ENCODE assay signal across 8 cellular contexts in genomic region chr2:74834806-74835755, GRCh38. TPM values are rescaled to one million over a fixed set of nuclear protein-coding genes. Genes with fewer than 3 reads are reported as not detected.
DNase-seq lines count a peak whose midpoint lies in the region; ATAC-seq and TF ChIP-seq lines count a peak whose summit lies in the region.

No MANE protein-coding gene starts in this region.

- no peak for TF ChIP-seq EP300 in sigmoid colon (IDR thresholded peaks at IDR 0.05)

- H3K4me1 ChIP-seq in left ventricle myocardium inferior: peaks cover 29% of the 10 kb centered on the region
- peaks cover 0 to 29% (median 23%) of the 10 kb centered on the region in 4 donors for H3K4me1 ChIP-seq in sigmoid colon

- peak overlapping the region; percentile 64 for H3K27ac ChIP-seq in left ventricle myocardium inferior (replicated peaks)
- peak overlapping the region in 3 of 4 donors; percentile 13 to 57 (median 41) for H3K27ac ChIP-seq in sigmoid colon

- 1% methylated on average over 85 of the region's 85 CpGs for WGBS in sigmoid colon, 2 donors

- no peaks in the 10 kb centered on the region for H3K36me3 ChIP-seq in left ventricle myocardium inferior
- no peaks in the 10 kb centered on the region for H3K36me3 ChIP-seq in sigmoid colon

- intact Hi-C loops in left ventricle myocardium inferior (cut with micrococcal nuclease): no loop called here
- intact Hi-C loops in sigmoid colon (cut with DNase I): no loop called here

- H3K27me3 ChIP-seq in left ventricle myocardium inferior (ENCODE audit: low read depth) (peaks cover 43% of the 10 kb centered on the region), sigmoid colon (peaks cover 6 to 29% (median 28%) of the 10 kb centered on the region in 3 donors)

- peak overlapping the region; percentile 81 for H3K4me3 ChIP-seq in left ventricle myocardium inferior
- H3K4me3 ChIP-seq in sigmoid colon: peak overlapping the region; percentile 13 to 64 (median 50)

- TF ChIP-seq POLR2A in Raji (IDR thresholded peaks at IDR 0.05; ENCODE audit: insufficient read depth, low read depth, low read length) (peak; percentile 68), sigmoid colon (IDR thresholded peaks at IDR 0.05) (no peak)

- DNase-seq in DMS114 treated with DMSO at 0.1 percent for 48 hours (lab: John Stamatoyannopoulos, UW; ENCODE audit: unreplicated experiment) (peak; percentile 26), HT-29 (ENCODE audit: low spot score) (peak; percentile 61), left ventricle myocardium inferior (peak; percentile 27), sigmoid colon (no peak), hippocampal formation (lab: John Stamatoyannopoulos, UW) (no peak)
- DNase-seq in activated gamma-delta T cell treated with anti-CD3 and anti-CD28 coated beads, Interleukin-2, amount 50 U/mL, for 16 hours (ENCODE audit: low read depth): peak; percentile 34

- peak; percentile 41 for ATAC-seq in GM21360 (IDR thresholded peaks at IDR 0.05; ENCODE audit: unreplicated experiment)

- TF ChIP-seq CTCF in left ventricle myocardium inferior (IDR thresholded peaks at IDR 0.05; ENCODE audit: borderline replicate concordance) (no peak), sigmoid colon (IDR thresholded peaks at IDR 0.05) (no peak)

- no peaks in the 10 kb centered on the region for H3K9me3 ChIP-seq in left ventricle myocardium inferior (replicated peaks)
- H3K9me3 ChIP-seq in sigmoid colon: no peaks in the 10 kb centered on the region

RNA-seq across cellular contexts. Expression of gene HK2, which starts 1.2 kb away (rescaled TPM):
- total RNA-seq in HT-29 (2014; rRNA removed; shearing (Covaris generic)): 12.7 and 23.7 TPM in 2 replicates
- total RNA-seq in left ventricle myocardium inferior (19.0 TPM), sigmoid colon (1 to 10 TPM; 1.3 to 1.9 (median 1.6) TPM)
- 100 to 1,000 TPM in 1 of 3 donors, 10 to 100 TPM in 2; 39.6 to 118 (median 57.3) TPM for polyA plus RNA-seq in sigmoid colon

Comparison
In these comparisons a context has a peak if more than half of its experiments do, and no peak if none do; other contexts are left out.
1. DNase-seq: peak in DMS114 treated with DMSO at 0.1 percent for 48 hours (single experiment), HT-29 (single experiment), activated gamma-delta T cell treated with anti-CD3 and anti-CD28 coated beads, Interleukin-2, amount 50 U/mL, for 16 hours (single experiment) and left ventricle myocardium inferior (single experiment); none in sigmoid colon (single experiment) and hippocampal formation (0 of 2).